In genomic region chr11:61814958-61815789, GRCh38 we compare ENCODE assay signal across 1 cellular context.
TF ChIP-seq lines count a peak whose summit lies in the region.

No MANE protein-coding gene starts in this region.

TF ChIP-seq in HepG2, 621 proteins besides CTCF, POLR2A, EP300 and RAD21 (continued from another document and continues in another):
- TF ChIP-seq SNAPC4 (CRISPR knock-in tag; IDR thresholded peaks at IDR 0.05) (peak; percentile 87), KLF9 (CRISPR knock-in tag; IDR thresholded peaks at IDR 0.05; ENCODE audit: low read depth) (0 out of 2 replicates have a peak, but pooled peaks have one; percentile 3), REPIN1 (CRISPR knock-in tag; IDR thresholded peaks at IDR 0.05; ENCODE audit: borderline replicate concordance, low read depth) (0 out of 2 replicates have a peak, but pooled peaks have one; percentile 65), MLLT10 (CRISPR knock-in tag; IDR thresholded peaks at IDR 0.05) (0 out of 2 replicates have a peak, but pooled peaks have one; percentile 56), ZNF501 (CRISPR knock-in tag; IDR thresholded peaks at IDR 0.05) (peak; percentile 71), ZBTB26 (CRISPR knock-in tag; IDR thresholded peaks at IDR 0.05; ENCODE audit: borderline replicate concordance) (no peak; the same call in 1 of the 2 replicates), LCORL (IDR thresholded peaks at IDR 0.05) (no peak), LCORL (CRISPR knock-in tag; IDR thresholded peaks at IDR 0.05) (peak; percentile 56), GTF3A (CRISPR knock-in tag; conservative IDR thresholded peaks at IDR 0.05) (no peak), ZNF234 (CRISPR knock-in tag; conservative IDR thresholded peaks at IDR 0.05) (no peak), ZSCAN29 (CRISPR knock-in tag; conservative IDR thresholded peaks at IDR 0.05) (no peak), SMARCC2 (IDR thresholded peaks at IDR 0.05) (no peak), PTBP1 (IDR thresholded peaks at IDR 0.05; ENCODE audit: low read depth, low read length, poor library complexity, severe bottlenecking) (peak; percentile 64), ZFP62 (CRISPR knock-in tag; IDR thresholded peaks at IDR 0.05) (no peak), MZF1 (CRISPR knock-in tag; IDR thresholded peaks at IDR 0.05; ENCODE audit: borderline replicate concordance) (no peak), ZNF24 (IDR thresholded peaks at IDR 0.05) (no peak), STAT5B (CRISPR knock-in tag; IDR thresholded peaks at IDR 0.05) (no peak; the same call in 1 of the 2 replicates), HOXA9 (CRISPR knock-in tag; IDR thresholded peaks at IDR 0.05; ENCODE audit: borderline replicate concordance) (no peak), ZSCAN5A (CRISPR knock-in tag; IDR thresholded peaks at IDR 0.05; ENCODE audit: borderline replicate concordance) (0 out of 2 replicates have a peak, but pooled peaks have one; percentile 10), ZNF605 (CRISPR knock-in tag; IDR thresholded peaks at IDR 0.05) (peak; percentile 55; the same call in 1 of the 2 replicates), ZNF256 (CRISPR knock-in tag; conservative IDR thresholded peaks at IDR 0.05) (0 out of 2 replicates have a peak, but pooled peaks have one; percentile 86), SMARCE1 (IDR thresholded peaks at IDR 0.05; ENCODE audit: borderline replicate concordance) (no peak), TERF1 (CRISPR knock-in tag; IDR thresholded peaks at IDR 0.05) (no peak), MED13 (CRISPR knock-in tag; IDR thresholded peaks at IDR 0.05) (peak; percentile 44; the same call in 1 of the 2 replicates), POGZ (CRISPR knock-in tag; IDR thresholded peaks at IDR 0.05) (no peak; the same call in 1 of the 2 replicates), TEF (CRISPR knock-in tag; IDR thresholded peaks at IDR 0.05) (peak; percentile 33; the same call in 1 of the 2 replicates), TFDP1 (CRISPR knock-in tag; IDR thresholded peaks at IDR 0.05; ENCODE audit: borderline replicate concordance) (peak; percentile 74), ZNF160 (CRISPR knock-in tag; IDR thresholded peaks at IDR 0.05) (no peak), SETDB1 (CRISPR knock-in tag; IDR thresholded peaks at IDR 0.05; ENCODE audit: borderline replicate concordance) (no peak), KLF12 (CRISPR knock-in tag; IDR thresholded peaks at IDR 0.05; ENCODE audit: borderline replicate concordance) (peak; percentile 89; the same call in 1 of the 2 replicates), CREB1 (IDR thresholded peaks at IDR 0.05) (peak; percentile 87), CREB1 (CRISPR knock-in tag; IDR thresholded peaks at IDR 0.05) (peak; percentile 84), THAP7 (CRISPR knock-in tag; IDR thresholded peaks at IDR 0.05) (0 out of 2 replicates have a peak, but pooled peaks have one; percentile 39), HNRNPLL (IDR thresholded peaks at IDR 0.05; ENCODE audit: low read depth, low read length, poor library complexity, severe bottlenecking) (peak; percentile 88), TIGD3 (CRISPR knock-in tag; IDR thresholded peaks at IDR 0.05; ENCODE audit: borderline replicate concordance) (peak; percentile 77; the same call in 1 of the 2 replicates), MXD1 (CRISPR knock-in tag; IDR thresholded peaks at IDR 0.05) (peak; percentile 63; the same call in 1 of the 2 replicates), ZNF563 (CRISPR knock-in tag; IDR thresholded peaks at IDR 0.05) (no peak; the same call in 1 of the 2 replicates), RNF2 (conservative IDR thresholded peaks at IDR 0.05; ENCODE audit: low read depth) (no peak), PRMT3 (CRISPR knock-in tag; IDR thresholded peaks at IDR 0.05; ENCODE audit: borderline replicate concordance, low read depth) (0 out of 2 replicates have a peak, but pooled peaks have one; percentile 30), GLI4 (CRISPR knock-in tag; IDR thresholded peaks at IDR 0.05; ENCODE audit: borderline replicate concordance) (no peak), ATF6 (CRISPR knock-in tag; conservative IDR thresholded peaks at IDR 0.05) (no peak), NCOA1 (CRISPR knock-in tag; IDR thresholded peaks at IDR 0.05) (no peak; the same call in 1 of the 2 replicates), ZNF792 (CRISPR knock-in tag; IDR thresholded peaks at IDR 0.05) (peak; percentile 32; the same call in 1 of the 2 replicates), NFE2L1 (CRISPR knock-in tag; IDR thresholded peaks at IDR 0.05; ENCODE audit: borderline replicate concordance) (no peak), ZNF512 (CRISPR knock-in tag; IDR thresholded peaks at IDR 0.05) (no peak), FLYWCH1 (CRISPR knock-in tag; IDR thresholded peaks at IDR 0.05) (no peak), DBP (CRISPR knock-in tag; IDR thresholded peaks at IDR 0.05; ENCODE audit: not compliant biosample characterization) (peak; percentile 93)
